In genomic region chr9:15155826-15156225, GRCh38 we compare ENCODE assay signal across 12 cellular contexts.
DNase-seq lines count a peak whose midpoint lies in the region; TF ChIP-seq lines count a peak whose summit lies in the region.
"Had no signal": no experiment of that assay in that cellular context is flagged by ENCODE, and none has a peak within 500 bp of the region (broad histone marks: within the 10 kb centered on the region; RNA-seq: fewer than 3 reads in every experiment).

No MANE protein-coding gene starts in this region.

- WGBS in mammary epithelial cell (ENCODE audit: low coverage, missing lambda C conversion rate): 7% methylated on average over 4 of the region's 4 CpGs
- 7% methylated on average over 4 of the region's 4 CpGs for WGBS in esophagus muscularis mucosa

- H3K27me3 ChIP-seq in mammary epithelial cell (ENCODE audit: insufficient read depth, low read length): no peaks in the 10 kb centered on the region
- no peaks in the 10 kb centered on the region for H3K27me3 ChIP-seq in esophagus muscularis mucosa
- H3K27me3 ChIP-seq in uterus: no peaks in the 10 kb centered on the region

- no peak overlapping the region for H3K4me3 ChIP-seq in mammary epithelial cell (replicated peaks in 1 of 3; ENCODE audit: insufficient read depth in 1 of 3, low read depth in 2 of 3, low read length in 3 of 3)
- no peak overlapping the region for H3K4me3 ChIP-seq in esophagus muscularis mucosa
- no peak overlapping the region for H3K4me3 ChIP-seq in uterus

- H3K9me3 Mint-ChIP-seq in MCF 10A (ENCODE audit: unreplicated experiment) (no peaks in the 10 kb centered on the region), nephron (no peaks in the 10 kb centered on the region)
- H3K9me3 Mint-ChIP-seq: activated naive CD4-positive, alpha-beta T cell treated with anti-CD3 and anti-CD28 coated beads, Interleukin-2, amount 50 U/mL, for 72 hours had no signal

- H3K36me3 ChIP-seq in mammary epithelial cell (ENCODE audit: insufficient read depth, low read length) (no peaks in the 10 kb centered on the region), esophagus muscularis mucosa (no peaks in the 10 kb centered on the region), uterus (no peaks in the 10 kb centered on the region)

- H4K20me1 ChIP-seq in mammary epithelial cell (ENCODE audit: insufficient read depth, low read length): no peaks in the 10 kb centered on the region

- TF ChIP-seq POLR2A in esophagus muscularis mucosa (IDR thresholded peaks at IDR 0.05; ENCODE audit: low read depth) (no peak), uterus (IDR thresholded peaks at IDR 0.05) (no peak)

- H3K9me3 ChIP-seq in mammary epithelial cell (replicated peaks; ENCODE audit: insufficient read depth, low read length) (no peaks in the 10 kb centered on the region), esophagus muscularis mucosa (no peaks in the 10 kb centered on the region), uterus (no peaks in the 10 kb centered on the region)

- TF ChIP-seq CTCF in MCF 10A (IDR thresholded peaks at IDR 0.05; ENCODE audit: unreplicated experiment) (no peak), mammary epithelial cell (conservative IDR thresholded peaks at IDR 0.05 in 1 of 2, IDR thresholded peaks at IDR 0.05 in 1 of 2; ENCODE audit: extremely low read depth in 1 of 2, insufficient read depth in 1 of 2, low read depth in 1 of 2, low read length in 2 of 2) (no peak), esophagus muscularis mucosa (IDR thresholded peaks at IDR 0.05) (no peak), nephron (IDR thresholded peaks at IDR 0.05; ENCODE audit: unreplicated experiment in 3 of 3) (no peak), uterus (IDR thresholded peaks at IDR 0.05) (no peak)

- peak; percentile 32 for TF ChIP-seq EP300 in esophagus muscularis mucosa (IDR thresholded peaks at IDR 0.05)

- dilution Hi-C loops in mammary epithelial cell (cut with HindIII; ENCODE audit: low sequenced_read_pairs): no loop called here

- BruUV-seq in MCF 10A (replicated peaks; lab: Mats Ljungman, UMichigan) (no TSS peak), mammary epithelial cell (replicated peaks; lab: Mats Ljungman, UMichigan) (no TSS peak)

- no peaks in the 10 kb centered on the region for H3K79me2 ChIP-seq in mammary epithelial cell (ENCODE audit: insufficient read depth, low read length)

- H2AFZ ChIP-seq in mammary epithelial cell (ENCODE audit: low read depth, low read length): no peak overlapping the region

- no peaks in the 10 kb centered on the region for H3K36me3 Mint-ChIP-seq in MCF 10A (ENCODE audit: insufficient read depth, unreplicated experiment)
- H3K36me3 Mint-ChIP-seq in nephron (ENCODE audit: low read depth): no peaks in the 10 kb centered on the region
- H3K36me3 Mint-ChIP-seq: activated naive CD4-positive, alpha-beta T cell treated with anti-CD3 and anti-CD28 coated beads, Interleukin-2, amount 50 U/mL, for 72 hours had no signal

- no peak overlapping the region for H3K4me2 ChIP-seq in mammary epithelial cell (ENCODE audit: insufficient read depth, low read depth, low read length)

- intact Hi-C loops in MCF 10A (cut with micrococcal nuclease): no loop called here
- intact Hi-C loops in mammary epithelial cell (cut with micrococcal nuclease): no loop called here
- intact Hi-C loops in esophagus muscularis mucosa (cut with DNase I): no loop called here
- intact Hi-C loops in uterus (cut with DNase I; ENCODE audit: low total_unique reads): no loop called here

- H3K4me1 ChIP-seq in mammary epithelial cell (ENCODE audit: insufficient read depth, low read length) (peaks cover 6% of the 10 kb centered on the region), esophagus muscularis mucosa (peaks cover 17 to 44% (median 41%) of the 10 kb centered on the region in 4 donors), uterus (peaks cover 5 to 7% of the 10 kb centered on the region in 2 donors)

- in situ Hi-C loops in mammary epithelial cell (cut with MboI; ENCODE audit: low sequenced_read_pairs in 2 of 2): no loop called here
- in situ Hi-C loops in ACHN (cut with HindIII; ENCODE audit: low pct_ligation_motif_present, low pct_unique_long_range_greater_than_20kb, low sequenced_read_pairs): no loop called here

- H3K27ac ChIP-seq in mammary epithelial cell (ENCODE audit: insufficient read depth, low read depth, low read length): no peak overlapping the region
- peak overlapping the region; percentile 50 to 71 (median 58) for H3K27ac ChIP-seq in esophagus muscularis mucosa (replicated peaks in 1 of 4)
- H3K27ac ChIP-seq in uterus: peak overlapping the region; percentile 52 to 83

- no peaks in the 10 kb centered on the region for H3K27me3 Mint-ChIP-seq in MCF 10A (ENCODE audit: insufficient read depth, unreplicated experiment)
- no peaks in the 10 kb centered on the region for H3K27me3 Mint-ChIP-seq in nephron (ENCODE audit: low read depth)

- DNase-seq in MCF 10A (ENCODE audit: unreplicated experiment) (peak; percentile 53), mammary epithelial cell (no peak), esophagus muscularis mucosa (ENCODE audit: extremely low spot score) (no peak), uterus (peak; percentile 36 to 41), NCI-H526 treated with DMSO at 0.1 percent for 48 hours (lab: John Stamatoyannopoulos, UW) (no peak), ACHN (no peak), amniotic stem cell (lab: John Stamatoyannopoulos, UW) (no peak)
- DNase-seq: activated CD8-positive, alpha-beta T cell treated with anti-CD3 and anti-CD28 coated beads, Interleukin-2, amount 10 ng/mL, durations not matched to agents 7 days and 5 days; NCI-H187 treated with DMSO at 0.1 percent for 48 hours; posterior cingulate gyrus had no signal

- H3K27ac Mint-ChIP-seq in MCF 10A (ENCODE audit: low read depth, unreplicated experiment) (no peak overlapping the region), nephron (peak overlapping the region; percentile 73 to 82 (median 74))
- H3K27ac Mint-ChIP-seq: activated CD8-positive, alpha-beta T cell treated with anti-CD3 and anti-CD28 coated beads, Interleukin-2, amount 10 ng/mL, durations not matched to agents 7 days and 5 days; activated naive CD4-positive, alpha-beta T cell treated with anti-CD3 and anti-CD28 coated beads, Interleukin-2, amount 50 U/mL, for 72 hours had no signal

- CTCF ChIA-PET in MCF 10A (lab: Yijun Ruan, JAX) (interaction anchor here (1.2 kb wide), 1 partner anchor 12 kb away, joined by 5 read pairs; no protein-coding TSS in a partner anchor), mammary epithelial cell (lab: Charles Lee; ENCODE audit: low non-redundant PET) (no interaction called here)

- no peak overlapping the region for H3K9ac ChIP-seq in mammary epithelial cell (ENCODE audit: insufficient read depth, low read length)

- POLR2A ChIA-PET in MCF 10A (lab: Yijun Ruan, JAX): no interaction called here

- peaks cover 21% of the 10 kb centered on the region for H3K4me1 Mint-ChIP-seq in MCF 10A (ENCODE audit: insufficient read depth, unreplicated experiment)
- H3K4me1 Mint-ChIP-seq in nephron: peaks cover 39% of the 10 kb centered on the region

- H3K4me3 Mint-ChIP-seq in MCF 10A (ENCODE audit: unreplicated experiment) (no peak overlapping the region), nephron (no peak overlapping the region)
- H3K4me3 Mint-ChIP-seq: activated CD8-positive, alpha-beta T cell treated with anti-CD3 and anti-CD28 coated beads, Interleukin-2, amount 10 ng/mL, durations not matched to agents 7 days and 5 days had no signal

Comparison
In these comparisons a context has a peak if more than half of its experiments do, and no peak if none do; other contexts are left out.
1. DNase-seq: peak in MCF 10A (single experiment) and uterus (2 of 2); none in mammary epithelial cell (single experiment), esophagus muscularis mucosa (single experiment), NCI-H526 treated with DMSO at 0.1 percent for 48 hours (single experiment), ACHN (single experiment) and amniotic stem cell (single experiment).